9 cellular contexts compared by ENCODE assay signal in genomic region chr9:34986541-34987047, GRCh38. TPM values are rescaled to one million over a fixed set of nuclear protein-coding genes. Genes with fewer than 3 reads are reported as not detected.
DNase-seq lines count a peak whose midpoint lies in the region; ATAC-seq and FAIRE-seq lines count a peak whose summit lies in the region.
"Had no signal": no experiment of that assay in that cellular context is flagged by ENCODE, and none has a peak within 500 bp of the region (broad histone marks: within the 10 kb centered on the region; RNA-seq: fewer than 3 reads in every experiment).

No MANE protein-coding gene starts in this region.

- H3K9me3 ChIP-seq in mesenchymal stem cell (ENCODE audit: control insufficient read depth, low read length), result no peaks in the 10 kb centered on the region

- no peak overlapping the region for H2BK12ac ChIP-seq in mesenchymal stem cell (ENCODE audit: low read length in 2 of 2)

- H4K8ac ChIP-seq in mesenchymal stem cell (ENCODE audit: low read length), result no peak overlapping the region

- no peak overlapping the region for H3K14ac ChIP-seq in mesenchymal stem cell (ENCODE audit: low read length in 2 of 2)

- peaks cover 14 to 15% of the 10 kb centered on the region in 2 experiments for H3K27me3 ChIP-seq in mesenchymal stem cell (ENCODE audit: control insufficient read depth in 1 of 2, insufficient read depth in 1 of 2, low read length in 2 of 2)

- H3K27ac ChIP-seq in mesenchymal stem cell (ENCODE audit: low read length, poor library complexity, severe bottlenecking), result no peak overlapping the region

- no peak overlapping the region for H3K9ac ChIP-seq in mesenchymal stem cell (ENCODE audit: low read length)

- FAIRE-seq in GM18507 (lab: Jason Lieb, UNC), result peak; percentile 31
- FAIRE-seq: colon had no signal

- H3K79me1 ChIP-seq in mesenchymal stem cell (replicated peaks; ENCODE audit: low read length, poor library complexity, severe bottlenecking), result peaks cover 11% of the 10 kb centered on the region

- H3K4me3 ChIP-seq in mesenchymal stem cell (ENCODE audit: insufficient read depth in 1 of 2, low read depth in 1 of 2, low read length in 2 of 2), result no peak overlapping the region

- H2BK15ac ChIP-seq in mesenchymal stem cell (ENCODE audit: low read depth, poor library complexity, severe bottlenecking), result no peak overlapping the region

- intact Hi-C loops in posterior vena cava (cut with DNase I), result loop anchor here in 1 of 2 donors (10.0 kb wide), 1 partner anchor 1898 kb away; no protein-coding TSS in a partner anchor

- ATAC-seq in GM18868 (IDR thresholded peaks at IDR 0.05; ENCODE audit: unreplicated experiment), result no peak
- no peak for ATAC-seq in GM18909 (IDR thresholded peaks at IDR 0.05; ENCODE audit: poor library complexity, unreplicated experiment)

- H3K18ac ChIP-seq in mesenchymal stem cell (ENCODE audit: low read depth in 1 of 2, low read length in 2 of 2), result no peak overlapping the region

- no peak overlapping the region for H3K4ac ChIP-seq in mesenchymal stem cell (ENCODE audit: low read depth in 1 of 2, low read length in 2 of 2)

- H2BK120ac ChIP-seq in mesenchymal stem cell (ENCODE audit: low read depth, low read length), result no peak overlapping the region

- no peak overlapping the region for H2BK5ac ChIP-seq in mesenchymal stem cell (ENCODE audit: low read depth, low read length, poor library complexity, severe bottlenecking)

- H2AFZ ChIP-seq in mesenchymal stem cell (ENCODE audit: low read depth, low read length), result no peak overlapping the region

- H3K23ac ChIP-seq in mesenchymal stem cell (ENCODE audit: low read length in 2 of 2), result no peak overlapping the region

- peaks cover 27% of the 10 kb centered on the region for H3K4me1 ChIP-seq in mesenchymal stem cell (ENCODE audit: control insufficient read depth, insufficient read depth, low read depth, low read length)

- no peaks in the 10 kb centered on the region for H3K36me3 ChIP-seq in mesenchymal stem cell (ENCODE audit: control insufficient read depth in 1 of 2, insufficient read depth in 2 of 2, low read depth in 1 of 2, low read length in 2 of 2)

- H4K91ac ChIP-seq in mesenchymal stem cell (ENCODE audit: low read length), result no peak overlapping the region

- no peak overlapping the region for H3K4me2 ChIP-seq in mesenchymal stem cell (ENCODE audit: low read length, poor library complexity, severe bottlenecking)

- 95% methylated on average over 7 of the region's 9 CpGs for WGBS in mesenchymal stem cell

- DNase-seq in GM18507 (ENCODE audit: extremely low spot score, insufficient read length, low read depth), result no peak
- DNase-seq in NCI-H774 (lab: John Stamatoyannopoulos, UW), result peak; percentile 3
- peak; percentile 67 for DNase-seq in activated naive CD4-positive, alpha-beta T cell treated with Interleukin-2 at 50 U/mL for 16 hours
- peak; percentile 41 for DNase-seq in mesenchymal stem cell
- no peak for DNase-seq in posterior vena cava (ENCODE audit: low spot score)
- DNase-seq in cerebellar nuclear complex (lab: John Stamatoyannopoulos, UW), result no peak

- no peak overlapping the region for H2AK5ac ChIP-seq in mesenchymal stem cell (ENCODE audit: low read length, severe bottlenecking)

RNA-seq across cellular contexts. Expression of gene DNAJB5, which starts 3.0 kb away (rescaled TPM):
- polyA plus RNA-seq in mesenchymal stem cell (2013, experiment 1 of 2), result 18.0 TPM
- polyA plus RNA-seq in mesenchymal stem cell (2013, experiment 2 of 2), result 17.9 TPM
- 10 to 100 TPM; 68.7 to 82.2 TPM for total RNA-seq in posterior vena cava

RNA-seq across cellular contexts. Expression of gene PHF24, which starts 28.5 kb away (rescaled TPM):
- 0.03 TPM for polyA plus RNA-seq in mesenchymal stem cell (2013, experiment 1 of 2)
- 0.01 TPM for polyA plus RNA-seq in mesenchymal stem cell (2013, experiment 2 of 2)
- total RNA-seq in posterior vena cava, result 1 to 10 TPM in 1 of 2 donors, under 1 TPM in 1; 0.93 to 1.0 TPM

Comparison
In these comparisons a context has a peak if more than half of its experiments do, and no peak if none do; other contexts are left out.
1. DNase-seq: peak in NCI-H774 (single experiment), activated naive CD4-positive, alpha-beta T cell treated with Interleukin-2 at 50 U/mL for 16 hours (single experiment) and mesenchymal stem cell (single experiment); none in GM18507 (single experiment), posterior vena cava (single experiment) and cerebellar nuclear complex (0 of 2).